In the genomic region with DNA sequence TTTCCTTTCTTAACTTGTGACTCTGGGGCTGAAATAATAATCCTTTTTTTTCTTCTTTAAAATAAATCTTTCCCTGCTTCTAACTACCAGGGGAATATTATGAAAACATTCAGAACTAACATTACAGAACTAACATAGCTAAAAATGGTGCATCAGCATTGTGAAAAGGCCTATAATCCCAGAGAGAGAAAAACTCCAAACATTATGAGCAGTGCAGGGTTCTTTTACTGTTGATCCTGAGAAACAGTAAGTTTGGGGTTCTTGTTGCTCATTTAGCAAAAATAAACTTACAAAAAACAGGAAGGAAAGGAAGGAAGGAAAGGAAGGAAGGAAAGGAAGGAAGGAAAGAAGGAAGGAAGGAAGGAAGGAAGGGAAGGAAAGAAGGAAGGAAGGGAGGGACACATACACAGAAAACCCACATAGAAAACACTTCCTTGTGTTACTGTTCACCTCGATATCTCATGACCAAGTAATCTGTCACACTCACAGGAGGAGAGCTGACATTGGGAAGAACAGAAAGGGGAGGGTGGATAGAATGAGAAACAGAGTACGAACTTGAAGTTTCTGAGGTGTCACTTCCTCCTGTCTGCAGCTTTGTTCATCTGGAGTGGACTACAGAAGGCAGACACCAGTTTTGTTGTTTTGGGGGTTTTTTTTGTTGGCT, we compare ENCODE assay signal across 10 cellular contexts. TPM values are rescaled to one million over a fixed set of nuclear protein-coding genes. Genes with fewer than 3 reads are reported as not detected.
DNase-seq lines count a peak whose midpoint lies in the region; ATAC-seq, FAIRE-seq and TF ChIP-seq lines count a peak whose summit lies in the region.
"Had no signal": no experiment of that assay in that cellular context is flagged by ENCODE, and none has a peak within 500 bp of the region (broad histone marks: within the 10 kb centered on the region; RNA-seq: fewer than 3 reads in every experiment).

No MANE protein-coding gene starts in this region.

- H3K27me3 Mint-ChIP-seq in effector memory CD8-positive, alpha-beta T cell: peaks cover 26 to 28% of the 10 kb centered on the region in 2 donors
- H3K27me3 Mint-ChIP-seq in type B pancreatic cell: no peaks in the 10 kb centered on the region
- H3K27me3 Mint-ChIP-seq in activated naive CD8-positive, alpha-beta T cell treated with anti-CD3 and anti-CD28 coated beads for 36 hours: peaks cover 28% of the 10 kb centered on the region

- H3K79me2 ChIP-seq in HepG2 (ENCODE audit: insufficient read depth, low read length): no peaks in the 10 kb centered on the region

- TF ChIP-seq RAD21 in HepG2 (CRISPR knock-in tag; IDR thresholded peaks at IDR 0.05): no peak

- no peaks in the 10 kb centered on the region for H3K4me1 ChIP-seq in HepG2 (ENCODE audit: insufficient read depth, low read length)
- H3K4me1 ChIP-seq in right lobe of liver: no peaks in the 10 kb centered on the region

- H3K27ac ChIP-seq in HepG2 (ENCODE audit: extremely low read length, insufficient read depth, low read length): no peak overlapping the region
- no peak overlapping the region for H3K27ac ChIP-seq in right lobe of liver

- TF ChIP-seq EP300 in HepG2 (IDR thresholded peaks at IDR 0.05; ENCODE audit: low read depth in 2 of 2, low read length in 2 of 2) (no peak), HepG2 (CRISPR knock-in tag; IDR thresholded peaks at IDR 0.05; ENCODE audit: borderline replicate concordance) (no peak)

- H3K27ac Mint-ChIP-seq in effector memory CD8-positive, alpha-beta T cell: peak overlapping the region; percentile 0 to 12
- H3K27ac Mint-ChIP-seq in type B pancreatic cell: peak overlapping the region; percentile 49
- no peak overlapping the region for H3K27ac Mint-ChIP-seq in activated naive CD8-positive, alpha-beta T cell treated with anti-CD3 and anti-CD28 coated beads for 36 hours

- no TSS peak for BruUV-seq in HepG2 (replicated peaks; lab: Mats Ljungman, UMichigan)

- TF ChIP-seq POLR2A in HepG2 (IDR thresholded peaks at IDR 0.05; ENCODE audit: insufficient read depth in 1 of 2, low read depth in 2 of 2, low read length in 2 of 2): no peak
- no peak for TF ChIP-seq POLR2A in right lobe of liver (IDR thresholded peaks at IDR 0.05)

- 3% methylated on average over 2 of the region's 2 CpGs for WGBS in HepG2 (ENCODE audit: low lambda C conversion rate)
- WGBS in right lobe of liver (ENCODE audit: insufficient coverage, low coverage, low lambda C conversion rate, missing lambda C conversion rate): 9% methylated on average over 2 of the region's 2 CpGs

- no peaks in the 10 kb centered on the region for H3K9me3 ChIP-seq in HepG2 (ENCODE audit: low read length)
- H3K9me3 ChIP-seq in right lobe of liver: no peaks in the 10 kb centered on the region

- H3K9me3 Mint-ChIP-seq in effector memory CD8-positive, alpha-beta T cell: no peaks in the 10 kb centered on the region
- H3K9me3 Mint-ChIP-seq in type B pancreatic cell: no peaks in the 10 kb centered on the region
- H3K9me3 Mint-ChIP-seq in activated naive CD8-positive, alpha-beta T cell treated with anti-CD3 and anti-CD28 coated beads for 36 hours: peaks cover 10% of the 10 kb centered on the region

- in situ Hi-C loops in HepG2 (cut with HindIII; ENCODE audit: extremely low pct_ligation_motif_present, low pct_unique_long_range_greater_than_20kb): no loop called here

- peak overlapping the region; percentile 15 for H2AFZ ChIP-seq in HepG2 (ENCODE audit: low read length)

- no peaks in the 10 kb centered on the region for H3K36me3 Mint-ChIP-seq in effector memory CD8-positive, alpha-beta T cell (ENCODE audit: insufficient read depth)
- no peaks in the 10 kb centered on the region for H3K36me3 Mint-ChIP-seq in type B pancreatic cell
- H3K36me3 Mint-ChIP-seq in activated naive CD8-positive, alpha-beta T cell treated with anti-CD3 and anti-CD28 coated beads for 36 hours: peaks cover 2% of the 10 kb centered on the region

- DNase-seq in HepG2 (ENCODE audit: low spot score) (no peak), right lobe of liver (no peak), type B pancreatic cell (ENCODE audit: extremely low spot score, unreplicated experiment) (no peak), hepatic stellate cell (ENCODE audit: low spot score) (no peak), ecto neural progenitor cell (ENCODE audit: low spot score) (no peak)
- no peak for DNase-seq in effector memory CD8-positive, alpha-beta T cell
- no peak for DNase-seq in activated naive CD8-positive, alpha-beta T cell treated with anti-CD3 and anti-CD28 coated beads for 36 hours
- DNase-seq: midbrain, NCI-H1417 treated with DMSO at 0.1 percent for 48 hours had no signal

- no peak overlapping the region for H3K4me3 Mint-ChIP-seq in effector memory CD8-positive, alpha-beta T cell
- H3K4me3 Mint-ChIP-seq in type B pancreatic cell: peak overlapping the region; percentile 52
- no peak overlapping the region for H3K4me3 Mint-ChIP-seq in activated naive CD8-positive, alpha-beta T cell treated with anti-CD3 and anti-CD28 coated beads for 36 hours

- intact Hi-C loops in HepG2 (cut with micrococcal nuclease; ENCODE audit: unreplicated experiment) (no loop called here), right lobe of liver (cut with DNase I) (no loop called here)

- peaks cover 1 to 9% of the 10 kb centered on the region in 2 donors for H3K4me1 Mint-ChIP-seq in effector memory CD8-positive, alpha-beta T cell (ENCODE audit: low read depth in 2 of 2)
- peaks cover 26% of the 10 kb centered on the region for H3K4me1 Mint-ChIP-seq in type B pancreatic cell (ENCODE audit: unreplicated experiment)
- H3K4me1 Mint-ChIP-seq in activated naive CD8-positive, alpha-beta T cell treated with anti-CD3 and anti-CD28 coated beads for 36 hours: no peaks in the 10 kb centered on the region

- H3K4me3 ChIP-seq in HepG2 (replicated peaks in 1 of 3; ENCODE audit: insufficient read depth in 1 of 3, low read depth in 2 of 3, low read length in 3 of 3) (no peak overlapping the region), right lobe of liver (no peak overlapping the region)

- H3K27me3 ChIP-seq in HepG2 (ENCODE audit: control insufficient read depth in 1 of 2, insufficient read depth in 2 of 2, low read length in 2 of 2): no peaks in the 10 kb centered on the region; a peak in 1 of 5 replicates
- no peaks in the 10 kb centered on the region for H3K27me3 ChIP-seq in right lobe of liver

- CTCF ChIA-PET in HepG2 (lab: Yijun Ruan, JAX; ENCODE audit: low intra/inter-chr PET ratio, low total read pairs): no interaction called here

- H3K9ac ChIP-seq in HepG2 (ENCODE audit: insufficient read depth, low read depth, low read length): no peak overlapping the region

- H3K36me3 ChIP-seq in HepG2 (replicated peaks in 1 of 2; ENCODE audit: control insufficient read depth in 1 of 2, insufficient read depth in 2 of 2, low read length in 2 of 2) (no peaks in the 10 kb centered on the region), right lobe of liver (no peaks in the 10 kb centered on the region)

- POLR2A ChIA-PET in HepG2 (lab: Yijun Ruan, JAX): no interaction called here

- TF ChIP-seq CTCF in HepG2 (CRISPR knock-in tag; IDR thresholded peaks at IDR 0.05): no peak
- no peak for TF ChIP-seq CTCF in right lobe of liver (IDR thresholded peaks at IDR 0.05)
- no peak for TF ChIP-seq CTCF in type B pancreatic cell (conservative IDR thresholded peaks at IDR 0.05)

- ATAC-seq in HepG2 (no peak), right lobe of liver (no peak), HG02870 (IDR thresholded peaks at IDR 0.05; ENCODE audit: unreplicated experiment) (peak; percentile 52)
- ATAC-seq in effector memory CD8-positive, alpha-beta T cell (replicated peaks): peak; percentile 32

- no peaks in the 10 kb centered on the region for H4K20me1 ChIP-seq in HepG2 (ENCODE audit: insufficient read depth, low read length)

- no peak for FAIRE-seq in HepG2 (lab: Jason Lieb, UNC)

- H3K4me2 ChIP-seq in HepG2 (ENCODE audit: low read depth, low read length): 0 out of 2 replicates have a peak overlapping the region, but pooled peaks have one; percentile 6

TF ChIP-seq in HepG2, 621 proteins besides CTCF, POLR2A, EP300 and RAD21 (continues in another document):
- TF ChIP-seq ZFP82 (CRISPR knock-in tag; IDR thresholded peaks at IDR 0.05; ENCODE audit: borderline replicate concordance) (no peak), SRSF1 (optimal IDR thresholded peaks at IDR 0.05; ENCODE audit: low read depth, low read length) (no peak), ZSCAN22 (CRISPR knock-in tag; IDR thresholded peaks at IDR 0.05) (no peak)

RNA-seq across cellular contexts. Expression of gene PIK3C3, which starts 18.4 kb away (rescaled TPM):
- total RNA-seq in HepG2 (2016; rRNA removed; fragmentation: Illumina TruSeq; extraction: Trizol) (46.4 and 63.8 TPM in 2 replicates), right lobe of liver (10 to 100 TPM; 15.2 to 27.2 (median 19.6) TPM), type B pancreatic cell (ENCODE audit: low replicate concordance) (44.3 and 58.6 TPM in 2 replicates)
- total RNA-seq in HepG2 (2016; cell fraction: cytosol; rRNA removed; fragmentation: Illumina TruSeq; extraction: Trizol; ENCODE audit: low read depth): 47.1 and 55.5 TPM in 2 replicates
- 46.1 and 65.7 TPM in 2 replicates for total RNA-seq in HepG2 (2016; cell fraction: insoluble cytoplasmic fraction; rRNA removed; fragmentation: Illumina TruSeq; extraction: Trizol)
- total RNA-seq in HepG2 (2016; cell fraction: membrane; rRNA removed; fragmentation: Illumina TruSeq; extraction: Trizol): 24.9 and 32.7 TPM in 2 replicates
- 58.3 and 59.7 TPM in 2 replicates for total RNA-seq in HepG2 (2016; cell fraction: nucleus; rRNA removed; fragmentation: Illumina TruSeq; extraction: Trizol)
- 32.6 and 42.8 TPM in 2 replicates for polyA plus RNA-seq in HepG2 (2011; rRNA removed)
- polyA plus RNA-seq in HepG2 (2011; cell fraction: cytosol; rRNA removed): 19.9 and 27.2 TPM in 2 replicates
- 17.0 and 18.4 TPM in 2 replicates for polyA plus RNA-seq in HepG2 (2011; cell fraction: nucleus; rRNA removed)
- polyA plus RNA-seq in HepG2 (2012): 32.6 and 41.7 TPM in 2 replicates
- 3.2 and 3.4 TPM in 2 replicates for polyA plus RNA-seq in HepG2 (2016; cell fraction: cytosol; fragmentation: Illumina TruSeq; extraction: Trizol; ENCODE audit: low read depth)
- polyA plus RNA-seq in HepG2 (2016; cell fraction: insoluble cytoplasmic fraction; fragmentation: Illumina TruSeq; extraction: Trizol; ENCODE audit: low read depth): 40.4 and 42.0 TPM in 2 replicates
- polyA plus RNA-seq in HepG2 (2016; cell fraction: membrane; fragmentation: Illumina TruSeq; extraction: Trizol; ENCODE audit: low read depth): 6.5 and 8.6 TPM in 2 replicates
- polyA plus RNA-seq in HepG2 (2016; cell fraction: nucleus; fragmentation: Illumina TruSeq; extraction: Trizol; ENCODE audit: insufficient read depth, low read depth): 29.9 and 39.2 TPM in 2 replicates
- 19.9 and 24.3 TPM in 2 replicates for polyA minus RNA-seq in HepG2 (2011; rRNA and poly(A)+ RNA removed; ENCODE audit: low replicate concordance)
- 24.6 and 30.2 TPM in 2 replicates for polyA minus RNA-seq in HepG2 (2011; cell fraction: cytosol; rRNA and poly(A)+ RNA removed)
- polyA minus RNA-seq in HepG2 (2011; cell fraction: nucleus; rRNA and poly(A)+ RNA removed): 141 and 156 TPM in 2 replicates
- 10 to 100 TPM; 52.8 to 56.7 TPM for total RNA-seq in activated naive CD8-positive, alpha-beta T cell treated with anti-CD3 and anti-CD28 coated beads for 36 hours

Comparison
In these comparisons a context has a peak if more than half of its experiments do, and no peak if none do; other contexts are left out.
1. ATAC-seq: peak in HG02870 (single experiment) and effector memory CD8-positive, alpha-beta T cell (single experiment); none in HepG2 (single experiment) and right lobe of liver (0 of 4).